1 cellular context compared by ENCODE assay signal in genomic region chr4:38560340-38560739, GRCh38.
TF ChIP-seq lines count a peak whose summit lies in the region.

No MANE protein-coding gene starts in this region.

TF ChIP-seq in SK-N-SH treated with all-trans-retinoic acid at 6 μM for 48 hours, 23 proteins besides CTCF, POLR2A, EP300 and RAD21 (continued from another document):
- TF ChIP-seq CSRNP3 (CRISPR knock-in tag; IDR thresholded peaks at IDR 0.05) (no peak), CREB5 (CRISPR knock-in tag; IDR thresholded peaks at IDR 0.05; ENCODE audit: low read depth) (no peak), ESRRG (CRISPR knock-in tag; IDR thresholded peaks at IDR 0.05) (no peak), TCF4 (CRISPR knock-in tag; IDR thresholded peaks at IDR 0.05; ENCODE audit: borderline replicate concordance) (no peak), BACH2 (CRISPR knock-in tag; IDR thresholded peaks at IDR 0.05; ENCODE audit: borderline replicate concordance) (no peak), TSHZ2 (CRISPR knock-in tag; IDR thresholded peaks at IDR 0.05) (no peak), ZC3H10 (CRISPR knock-in tag; IDR thresholded peaks at IDR 0.05) (no peak), OSR1 (CRISPR knock-in tag; IDR thresholded peaks at IDR 0.05) (no peak), ARNTL (CRISPR knock-in tag; IDR thresholded peaks at IDR 0.05; ENCODE audit: borderline replicate concordance, low read depth) (no peak), ZFP30 (CRISPR knock-in tag; IDR thresholded peaks at IDR 0.05) (no peak), PPARA (CRISPR knock-in tag; IDR thresholded peaks at IDR 0.05; ENCODE audit: borderline replicate concordance) (no peak), ZNF8 (CRISPR knock-in tag; IDR thresholded peaks at IDR 0.05) (no peak), CSDC2 (CRISPR knock-in tag; IDR thresholded peaks at IDR 0.05) (no peak)
